ENCODE assay signal across 10 cellular contexts in genomic region chr16:4935231-4935855, GRCh38. TPM values are rescaled to one million over a fixed set of nuclear protein-coding genes. Genes with fewer than 3 reads are reported as not detected.
DNase-seq lines count a peak whose midpoint lies in the region; ATAC-seq and TF ChIP-seq lines count a peak whose summit lies in the region.
"Had no signal": no experiment of that assay in that cellular context is flagged by ENCODE, and none has a peak within 500 bp of the region (broad histone marks: within the 10 kb centered on the region; RNA-seq: fewer than 3 reads in every experiment).

No MANE protein-coding gene starts in this region.

- TF ChIP-seq CTCF in epithelial cell of esophagus (IDR thresholded peaks at IDR 0.05; ENCODE audit: insufficient read depth, low read depth, low read length, missing control alignments) (no peak), tibial nerve (IDR thresholded peaks at IDR 0.05) (no peak), GM10248 (IDR thresholded peaks at IDR 0.05; ENCODE audit: control extremely low read depth, extremely low read depth, low read depth, missing control alignments) (no peak)

- peaks cover 2% of the 10 kb centered on the region for H3K36me3 Mint-ChIP-seq in memory B cell
- no peaks in the 10 kb centered on the region for H3K36me3 Mint-ChIP-seq in CD8-positive, alpha-beta memory T cell

- H3K36me3 ChIP-seq in HUES6 (ENCODE audit: control insufficient read depth, insufficient read depth, low read length) (0 out of 2 replicates have a peak, but pooled peaks cover 2% of the 10 kb centered on the region), tibial nerve (no peaks in the 10 kb centered on the region)
- H3K36me3 ChIP-seq in CD8-positive, alpha-beta memory T cell (ENCODE audit: insufficient read depth, low read length): no peaks in the 10 kb centered on the region

- H3K4me1 ChIP-seq in HUES6 (ENCODE audit: control insufficient read depth, insufficient read depth, low read length) (peaks cover 16% of the 10 kb centered on the region), tibial nerve (peaks cover 0 to 54% (median 13%) of the 10 kb centered on the region in 4 donors)
- H3K4me1 ChIP-seq in CD8-positive, alpha-beta memory T cell (ENCODE audit: insufficient read depth, low read length): no peaks in the 10 kb centered on the region

- peak overlapping the region; percentile 4 for H3K9ac ChIP-seq in HUES6 (ENCODE audit: low read length)

- whole genome bisulfite sequencing in tibial nerve, 2 donors: 60 to 62% methylated on average over 18 to 19 of the region's 19 CpGs

- H3K9me3 ChIP-seq in HUES6 (ENCODE audit: control insufficient read depth, insufficient read depth, low read depth, low read length): no peaks in the 10 kb centered on the region
- no peaks in the 10 kb centered on the region for H3K9me3 ChIP-seq in tibial nerve
- no peaks in the 10 kb centered on the region for H3K9me3 ChIP-seq in CD8-positive, alpha-beta memory T cell (ENCODE audit: low read length)

- peaks cover 6% of the 10 kb centered on the region for H3K4me1 Mint-ChIP-seq in memory B cell
- peaks cover 5 to 11% (median 7%) of the 10 kb centered on the region in 3 donors for H3K4me1 Mint-ChIP-seq in CD8-positive, alpha-beta memory T cell

- POLR2A ChIA-PET in GM10248 (lab: Yijun Ruan, JAX): no interaction called here
- POLR2A ChIA-PET in CD8-positive, alpha-beta memory T cell (lab: Charles Lee): no interaction called here

- no peak for TF ChIP-seq POLR2A in tibial nerve (IDR thresholded peaks at IDR 0.05)

- peaks cover 24% of the 10 kb centered on the region for H3K27me3 Mint-ChIP-seq in memory B cell
- H3K27me3 Mint-ChIP-seq in CD8-positive, alpha-beta memory T cell: peaks cover 28 to 35% of the 10 kb centered on the region in 2 donors

- TF ChIP-seq EP300 in tibial nerve (IDR thresholded peaks at IDR 0.05): peak in 1 of 2 donors; percentile 90

- H3K27me3 ChIP-seq in HUES6 (ENCODE audit: control insufficient read depth, insufficient read depth, low read length) (peaks cover 14% of the 10 kb centered on the region; the same call in 1 of the 2 replicates), tibial nerve (peaks cover 0 to 46% of the 10 kb centered on the region in 2 donors)
- H3K27me3 ChIP-seq in CD8-positive, alpha-beta memory T cell (ENCODE audit: insufficient read depth, low read length, poor library complexity, severe bottlenecking): no peaks in the 10 kb centered on the region

- H3K9me3 Mint-ChIP-seq in memory B cell: no peaks in the 10 kb centered on the region
- H3K9me3 Mint-ChIP-seq in CD8-positive, alpha-beta memory T cell: no peaks in the 10 kb centered on the region
- H3K9me3 Mint-ChIP-seq: activated naive CD4-positive, alpha-beta T cell treated with anti-CD3 and anti-CD28 coated beads for 36 hours had no signal

- H3K4me3 Mint-ChIP-seq in memory B cell: peak overlapping the region; percentile 29
- H3K4me3 Mint-ChIP-seq in CD8-positive, alpha-beta memory T cell: no peak overlapping the region
- H3K4me3 Mint-ChIP-seq: activated naive CD4-positive, alpha-beta T cell treated with anti-CD3 and anti-CD28 coated beads for 36 hours had no signal

- H3K27ac ChIP-seq in HUES6 (ENCODE audit: low read depth, low read length): no peak overlapping the region
- H3K27ac ChIP-seq in tibial nerve: peak overlapping the region in 3 of 4 donors; percentile 43 to 79 (median 69)
- H3K27ac ChIP-seq in CD8-positive, alpha-beta memory T cell (ENCODE audit: low read depth, low read length): no peak overlapping the region
- H3K27ac ChIP-seq: SK-N-MC had no signal

- H3K4me3 ChIP-seq in HUES6 (ENCODE audit: low read depth, low read length) (peak overlapping the region; percentile 95), epithelial cell of esophagus (ENCODE audit: low read length) (peak overlapping the region; percentile 95), tibial nerve (peak overlapping the region in 3 of 4 donors; percentile 47 to 61 (median 61))
- H3K4me3 ChIP-seq in CD8-positive, alpha-beta memory T cell (ENCODE audit: low read length): no peak overlapping the region
- H3K4me3 ChIP-seq: SK-N-MC had no signal

- peak; percentile 30 for DNase-seq in epithelial cell of esophagus (ENCODE audit: low read depth)
- DNase-seq in memory B cell (ENCODE audit: low spot score in 2 of 2): no peak
- peak; percentile 84 to 89 for DNase-seq in tibial nerve (ENCODE audit: low spot score in 2 of 2)
- no peak for DNase-seq in GM10248 (ENCODE audit: extremely low spot score)
- no peak for DNase-seq in NCI-H1417 (lab: John Stamatoyannopoulos, UW)
- DNase-seq in CD8-positive, alpha-beta memory T cell: no peak
- DNase-seq in NCI-H526 treated with DMSO at 0.1 percent for 48 hours (lab: John Stamatoyannopoulos, UW): no peak
- DNase-seq: activated naive CD4-positive, alpha-beta T cell treated with anti-CD3 and anti-CD28 coated beads for 36 hours had no signal

- ATAC-seq in memory B cell (ENCODE audit: low read depth): no peak

- CTCF ChIA-PET in GM10248 (lab: Yijun Ruan, JAX): no interaction called here
- CTCF ChIA-PET in CD8-positive, alpha-beta memory T cell (lab: Charles Lee): no interaction called here

- H3K27ac Mint-ChIP-seq in memory B cell: no peak overlapping the region
- no peak overlapping the region for H3K27ac Mint-ChIP-seq in CD8-positive, alpha-beta memory T cell
- H3K27ac Mint-ChIP-seq: activated naive CD4-positive, alpha-beta T cell treated with anti-CD3 and anti-CD28 coated beads for 36 hours had no signal

RNA-seq across cellular contexts. Expression of gene PPL, which starts 1.6 kb away (rescaled TPM):
- total RNA-seq in tibial nerve: 100 to 1,000 TPM in 3 of 4 donors, 10 to 100 TPM in 1; 52.2 to 246 (median 200) TPM
- total RNA-seq in CD8-positive, alpha-beta memory T cell: not detected
- polyA plus RNA-seq in CD8-positive, alpha-beta memory T cell: 0.29 TPM

RNA-seq across cellular contexts. Expression of gene SEC14L5, which starts 22.8 kb away (rescaled TPM):
- 10 to 100 TPM; 12.0 to 29.0 (median 13.6) TPM for total RNA-seq in tibial nerve
- not detected for total RNA-seq in CD8-positive, alpha-beta memory T cell
- polyA plus RNA-seq in CD8-positive, alpha-beta memory T cell: not detected
- total RNA-seq: activated naive CD4-positive, alpha-beta T cell treated with anti-CD3 and anti-CD28 coated beads for 36 hours had no signal

Comparison
In these comparisons a context has a peak if more than half of its experiments do, and no peak if none do; other contexts are left out.
1. H3K27ac ChIP-seq: peak in tibial nerve (3 of 4); none in HUES6 (single experiment) and CD8-positive, alpha-beta memory T cell (single experiment).
2. DNase-seq: peak in epithelial cell of esophagus (single experiment) and tibial nerve (2 of 2); none in memory B cell (0 of 2), GM10248 (single experiment), NCI-H1417 (0 of 3), CD8-positive, alpha-beta memory T cell (0 of 5) and NCI-H526 treated with DMSO at 0.1 percent for 48 hours (single experiment).
3. RNA of gene PPL, which starts 1.6 kb away (total RNA-seq): 52.2 to 246 TPM in tibial nerve; not detected in CD8-positive, alpha-beta memory T cell; every median in the first group is over 10 times any median in the second.
4. RNA of gene SEC14L5, which starts 22.8 kb away (total RNA-seq): 12.0 to 29.0 TPM in tibial nerve; not detected in CD8-positive, alpha-beta memory T cell; every median in the first group is over 10 times any median in the second.